Comparison of ENCODE assay signal across 9 cellular contexts in genomic region chr1:89126234-89126580, GRCh38. TPM values are rescaled to one million over a fixed set of nuclear protein-coding genes. Genes with fewer than 3 reads are reported as not detected.
DNase-seq lines count a peak whose midpoint lies in the region; ATAC-seq and TF ChIP-seq lines count a peak whose summit lies in the region.
"Had no signal": no experiment of that assay in that cellular context is flagged by ENCODE, and none has a peak within 500 bp of the region (broad histone marks: within the 10 kb centered on the region; RNA-seq: fewer than 3 reads in every experiment).

No MANE protein-coding gene starts in this region.

- DNase-seq in central memory CD8-positive, alpha-beta T cell (ENCODE audit: low spot score in 2 of 2) = no peak
- DNase-seq in psoas muscle (no peak), NCI-H82 (lab: John Stamatoyannopoulos, UW) (no peak), NCI-H2227 treated with DMSO at 0.1 percent for 48 hours (lab: John Stamatoyannopoulos, UW) (no peak), NCI-H446 treated with DMSO at 0.1 percent for 48 hours (lab: John Stamatoyannopoulos, UW) (no peak)

- H3K9me3 ChIP-seq in psoas muscle = no peaks in the 10 kb centered on the region

- peaks cover 30% of the 10 kb centered on the region for H3K36me3 Mint-ChIP-seq in central memory CD8-positive, alpha-beta T cell (ENCODE audit: insufficient read depth)

- peaks cover 8% of the 10 kb centered on the region for H3K4me1 ChIP-seq in psoas muscle

- H3K36me3 ChIP-seq in psoas muscle (ENCODE audit: insufficient read depth in 1 of 2, low read depth in 1 of 2) = peaks cover 0 to 5% of the 10 kb centered on the region in 2 donors

- peaks cover 62% of the 10 kb centered on the region for H3K4me1 Mint-ChIP-seq in central memory CD8-positive, alpha-beta T cell

- peak overlapping the region; percentile 94 for H3K4me3 Mint-ChIP-seq in central memory CD8-positive, alpha-beta T cell

- H3K27me3 Mint-ChIP-seq in central memory CD8-positive, alpha-beta T cell = no peaks in the 10 kb centered on the region

- no peaks in the 10 kb centered on the region for H3K9me3 Mint-ChIP-seq in central memory CD8-positive, alpha-beta T cell

- peak overlapping the region; percentile 91 for H3K27ac Mint-ChIP-seq in central memory CD8-positive, alpha-beta T cell (ENCODE audit: low read depth)

- no peaks in the 10 kb centered on the region for H3K27me3 ChIP-seq in psoas muscle (ENCODE audit: insufficient read depth in 3 of 3, low read length in 2 of 3)

- no peak for TF ChIP-seq CTCF in psoas muscle (IDR thresholded peaks at IDR 0.05)

- intact Hi-C loops in psoas muscle (cut with DNase I) = no loop called here

- ATAC-seq in GM18517 (IDR thresholded peaks at IDR 0.05; ENCODE audit: unreplicated experiment) (peak; percentile 11), HG02938 (IDR thresholded peaks at IDR 0.05; ENCODE audit: unreplicated experiment) (peak; percentile 16), psoas muscle (peak in 2 of 4 donors; percentile 16 to 38), HG02973 (IDR thresholded peaks at IDR 0.05; ENCODE audit: unreplicated experiment) (no peak)
- no peak for ATAC-seq in central memory CD8-positive, alpha-beta T cell (replicated peaks; ENCODE audit: extremely low read depth, poor library complexity, severe bottlenecking)

- H3K4me3 ChIP-seq in psoas muscle = peak overlapping the region; percentile 67

- peak overlapping the region; percentile 78 for H3K27ac ChIP-seq in psoas muscle

RNA-seq across cellular contexts. Expression of gene GBP2, which starts 0.3 kb away (rescaled TPM):
- total RNA-seq in psoas muscle = 10 to 100 TPM; 11.3 to 33.8 (median 26.3) TPM
- 10 to 100 TPM; 12.7 to 36.6 (median 21.2) TPM for polyA plus RNA-seq in psoas muscle

RNA-seq across cellular contexts. Expression of gene GBP7, which starts 49.6 kb away (rescaled TPM):
- total RNA-seq in psoas muscle = not detected
- not detected for polyA plus RNA-seq in psoas muscle
- total RNA-seq: LHCN-M2 had no signal

Comparison
In these comparisons a context has a peak if more than half of its experiments do, and no peak if none do; other contexts are left out.
1. ATAC-seq: peak in GM18517 (single experiment) and HG02938 (single experiment); none in central memory CD8-positive, alpha-beta T cell (single experiment) and HG02973 (single experiment).